ENCODE assay signal across 18 cellular contexts in the genomic region with DNA sequence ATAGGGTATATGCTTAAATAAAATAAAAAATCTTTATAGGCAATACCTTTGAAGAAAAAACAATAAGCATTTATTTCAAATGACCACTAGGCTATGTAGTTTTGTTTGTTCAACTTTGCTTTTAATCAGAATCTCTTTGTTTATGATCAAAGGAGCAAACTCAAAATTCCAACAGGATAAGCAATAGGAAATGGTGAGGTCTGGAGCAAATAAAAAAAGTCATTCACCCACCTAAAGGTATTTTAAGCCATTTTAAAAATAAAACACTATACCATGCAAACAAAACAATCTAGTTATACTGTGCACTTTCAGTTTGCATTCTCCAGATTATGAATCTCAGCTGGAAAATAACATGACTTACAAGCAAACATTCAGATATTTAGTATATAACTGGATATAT. TPM values are rescaled to one million over a fixed set of nuclear protein-coding genes. Genes with fewer than 3 reads are reported as not detected.
"Had no signal": no experiment of that assay in that cellular context is flagged by ENCODE, and none has a peak within 500 bp of the region (broad histone marks: within the 10 kb centered on the region; RNA-seq: fewer than 3 reads in every experiment).

No MANE protein-coding gene starts in this region.

- H3K4me1 Mint-ChIP-seq: endodermal cell, nephron had no signal

- H2AFZ ChIP-seq: parathyroid adenoma had no signal

- H3K4me3 ChIP-seq: body of pancreas, sigmoid colon, upper lobe of right lung had no signal

- H3K4me1 ChIP-seq: body of pancreas, foreskin keratinocyte, parathyroid adenoma, sigmoid colon, upper lobe of right lung had no signal

- H3K4me3 Mint-ChIP-seq: endodermal cell; nephron; stimulated activated effector memory CD8-positive, alpha-beta T cell treated with anti-CD3 and anti-CD28 coated beads, Interleukin-12 subunit alpha, Interleukin-12 subunit beta, amount 100 ng/mL, for 72 hours; T-helper 1 cell treated with Interleukin-12 subunit alpha and Interleukin-12 subunit beta and Interleukin-4 antibody, amounts not matched to agents 30 μg/mL and 1 μg/mL, for 36 hours had no signal

- H3K27ac ChIP-seq: body of pancreas, foreskin keratinocyte, parathyroid adenoma, sigmoid colon, upper lobe of right lung, VCaP had no signal

- H3K9me3 ChIP-seq: body of pancreas, sigmoid colon, upper lobe of right lung had no signal

- ATAC-seq: body of pancreas; foreskin keratinocyte; left cardiac atrium; stimulated activated effector memory CD8-positive, alpha-beta T cell treated with anti-CD3 and anti-CD28 coated beads, Interleukin-12 subunit alpha, Interleukin-12 subunit beta, amount 100 ng/mL, for 72 hours; upper lobe of right lung had no signal

- H3K79me2 ChIP-seq: parathyroid adenoma had no signal

- H3K36me3 ChIP-seq: sigmoid colon, upper lobe of right lung had no signal

- DNase-seq: activated CD8-positive, alpha-beta memory T cell treated with anti-CD3 and anti-CD28 coated beads, Interleukin-2, amount 50 U/mL, for 4 hours; body of pancreas; endodermal cell; foreskin keratinocyte; hippocampal formation; left cardiac atrium; mesenchymal stem cell; sigmoid colon; stimulated activated CD4-positive, alpha-beta T cell treated with anti-CD3 and anti-CD28 coated beads, Interleukin-4, amount 100 ng/mL, for 24 hours; upper lobe of right lung had no signal

- H3K9me3 Mint-ChIP-seq: endodermal cell; nephron; stimulated activated effector memory CD8-positive, alpha-beta T cell treated with anti-CD3 and anti-CD28 coated beads, Interleukin-12 subunit alpha, Interleukin-12 subunit beta, amount 100 ng/mL, for 72 hours; T-helper 1 cell treated with Interleukin-12 subunit alpha and Interleukin-12 subunit beta and Interleukin-4 antibody, amounts not matched to agents 30 μg/mL and 1 μg/mL, for 36 hours had no signal

- H3K27ac Mint-ChIP-seq: endodermal cell; nephron; T-helper 1 cell treated with Interleukin-12 subunit alpha and Interleukin-12 subunit beta and Interleukin-4 antibody, amounts not matched to agents 30 μg/mL and 1 μg/mL, for 36 hours had no signal

- H3K27me3 ChIP-seq: body of pancreas, foreskin keratinocyte, sigmoid colon, upper lobe of right lung had no signal

RNA-seq across cellular contexts. Expression of gene ITK, which starts 50.0 kb away (rescaled TPM):
- total RNA-seq: dermis microvascular lymphatic vessel endothelial cell, epithelial cell of proximal tubule, foreskin keratinocyte had no signal
- polyA plus RNA-seq: fibroblast of lung, foreskin keratinocyte had no signal
